ENCODE assay signal across 11 cellular contexts in the genomic region with DNA sequence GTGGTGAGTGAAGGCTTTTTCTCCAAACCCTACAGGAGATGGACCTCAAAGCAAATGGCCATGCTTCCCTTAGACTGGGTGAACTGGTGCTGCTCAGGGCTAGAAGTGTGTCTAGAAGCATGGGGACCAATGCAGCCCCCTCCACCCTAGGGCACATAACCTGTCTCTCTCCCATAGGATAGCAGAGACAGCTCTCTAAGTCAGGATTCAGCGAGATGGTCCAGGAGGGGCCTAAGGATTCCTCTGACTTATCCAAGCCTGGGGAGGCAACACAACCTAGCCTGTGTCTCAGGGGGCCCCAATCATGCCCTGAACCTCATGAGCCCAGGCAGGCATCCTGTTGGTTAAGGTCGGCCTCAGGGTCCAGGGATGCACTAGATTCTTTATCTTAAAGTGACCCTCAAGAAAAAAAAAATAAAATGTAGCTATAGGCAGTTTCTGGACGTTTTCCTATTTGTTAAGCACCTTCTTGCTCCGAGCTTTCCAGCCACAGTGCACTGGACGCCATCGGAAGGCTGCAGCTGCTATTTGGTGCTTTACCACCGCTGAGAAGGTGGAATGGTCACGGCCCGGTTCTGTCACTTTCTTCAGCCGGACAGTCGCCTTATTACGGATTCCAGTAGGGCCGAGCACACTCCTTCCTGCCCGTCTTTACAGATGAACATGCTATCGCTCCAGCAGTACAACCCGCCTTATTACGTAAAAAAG. TPM values are rescaled to one million over a fixed set of nuclear protein-coding genes. Genes with fewer than 3 reads are reported as not detected.
DNase-seq lines count a peak whose midpoint lies in the region; ATAC-seq, FAIRE-seq and TF ChIP-seq lines count a peak whose summit lies in the region.
"Had no signal": no experiment of that assay in that cellular context is flagged by ENCODE, and none has a peak within 500 bp of the region (broad histone marks: within the 10 kb centered on the region; RNA-seq: fewer than 3 reads in every experiment).

No MANE protein-coding gene starts in this region.

- intact Hi-C loops in gastrocnemius medialis (cut with DNase I; ENCODE audit: low total_unique reads): no loop called here

- FAIRE-seq in H54 (lab: Jason Lieb, UNC) (no peak), frontal cortex (lab: Jason Lieb, UNC) (no peak)
- FAIRE-seq: GM19239 had no signal

- no peak for ATAC-seq in gastrocnemius medialis
- ATAC-seq: foreskin keratinocyte; stimulated activated memory B cell treated with anti-CD40 and anti-IgM and Interleukin-4, amounts not matched to agents 10 μg/mL and 1 μg/mL and 100 μg/mL, for 72 hours had no signal

- no peak overlapping the region for H3K27ac ChIP-seq in gastrocnemius medialis
- H3K27ac ChIP-seq: foreskin keratinocyte had no signal

- no peaks in the 10 kb centered on the region for H3K9me3 ChIP-seq in iPS-18c (ENCODE audit: control insufficient read depth, insufficient read depth, low read length)
- no peaks in the 10 kb centered on the region for H3K9me3 ChIP-seq in gastrocnemius medialis

- H3K27me3 ChIP-seq in H7 (ENCODE audit: control insufficient read depth, insufficient read depth, low read length) (peaks cover 22% of the 10 kb centered on the region), gastrocnemius medialis (peaks cover 43 to 63% (median 57%) of the 10 kb centered on the region in 3 donors)

- H3K36me3 ChIP-seq in H7 (replicated peaks; ENCODE audit: control insufficient read depth, insufficient read depth, low read length): no peaks in the 10 kb centered on the region
- no peaks in the 10 kb centered on the region for H3K36me3 ChIP-seq in gastrocnemius medialis

- DNase-seq in H7 (peak; percentile 45), astrocyte of the spinal cord (ENCODE audit: low read depth, low spot score) (no peak), gastrocnemius medialis (no peak), kidney tubule cell (ENCODE audit: low spot score) (no peak), H54 (ENCODE audit: insufficient read length, low spot score) (no peak), NOMO-1 (lab: John Stamatoyannopoulos, UW; ENCODE audit: unreplicated experiment in 2 of 2) (no peak), frontal cortex (ENCODE audit: low spot score in 2 of 2) (no peak)

- peak overlapping the region; percentile 53 for H3K4me3 ChIP-seq in H7 (ENCODE audit: insufficient read depth, low read depth, low read length)
- H3K4me3 ChIP-seq in astrocyte of the spinal cord (ENCODE audit: low read depth, low read length): peak overlapping the region; percentile 17
- H3K4me3 ChIP-seq in iPS-18c (ENCODE audit: insufficient read depth, low read depth, low read length): peak overlapping the region; percentile 63; the same call in 1 of the 2 replicates
- H3K4me3 ChIP-seq in gastrocnemius medialis: peak overlapping the region; percentile 35 to 52 (median 47)

- in situ Hi-C loops in astrocyte of the spinal cord (cut with HindIII; ENCODE audit: low sequenced_read_pairs): no loop called here
- in situ Hi-C loops in gastrocnemius medialis (cut with MboI; ENCODE audit: low sequenced_read_pairs in 4 of 4): loop anchor here in 3 of 4 donors (10.0 to 25.0 kb wide), 3 partner anchors 349 to 531 kb away; a partner anchor contains a TSS

- H3K4me1 ChIP-seq in gastrocnemius medialis: peaks cover 35 to 49% of the 10 kb centered on the region in 2 donors
- H3K4me1 ChIP-seq: foreskin keratinocyte had no signal

- TF ChIP-seq CTCF in astrocyte of the spinal cord (IDR thresholded peaks at IDR 0.05; ENCODE audit: low read depth, low read length): no peak
- TF ChIP-seq CTCF in gastrocnemius medialis (IDR thresholded peaks at IDR 0.05 in 4 of 5, conservative IDR thresholded peaks at IDR 0.05 in 1 of 5): no peak

- TF ChIP-seq POLR2A in gastrocnemius medialis (IDR thresholded peaks at IDR 0.05): no peak
- TF ChIP-seq POLR2A in H54 (IDR thresholded peaks at IDR 0.05; ENCODE audit: low read depth, low read length): no peak

RNA-seq across cellular contexts. Expression of a gene that starts 5.0 kb away (rescaled TPM):
- total RNA-seq in H7 (2014; rRNA removed; shearing (Covaris generic)): 220 and 292 TPM in 2 replicates
- 1 to 10 TPM; 1.3 to 4.6 (median 3.2) TPM for total RNA-seq in gastrocnemius medialis
- total RNA-seq in frontal cortex: 10.2 TPM

RNA-seq across cellular contexts. Expression of a gene that starts 39.2 kb away (rescaled TPM):
- total RNA-seq in H7 (2014; rRNA removed; shearing (Covaris generic)): 12.3 and 13.9 TPM in 2 replicates
- total RNA-seq in gastrocnemius medialis (10 to 100 TPM in 2 of 4 donors, 1 to 10 TPM in 2; 9.5 to 18.2 (median 13.3) TPM), frontal cortex (17.1 TPM)

Comparison
In these comparisons a context has a peak if more than half of its experiments do, and no peak if none do; other contexts are left out.
1. RNA of a gene that starts 5.0 kb away (total RNA-seq): 220 to 292 TPM in H7; 10.2 TPM in frontal cortex (single experiment) and 1.3 to 4.6 TPM in gastrocnemius medialis; every median in the first group is over 10 times any median in the second.
2. Peak in every context shown above with its lines, with median percentiles within 50 percentile points of each other: H3K4me3 ChIP-seq.